In the genomic region with DNA sequence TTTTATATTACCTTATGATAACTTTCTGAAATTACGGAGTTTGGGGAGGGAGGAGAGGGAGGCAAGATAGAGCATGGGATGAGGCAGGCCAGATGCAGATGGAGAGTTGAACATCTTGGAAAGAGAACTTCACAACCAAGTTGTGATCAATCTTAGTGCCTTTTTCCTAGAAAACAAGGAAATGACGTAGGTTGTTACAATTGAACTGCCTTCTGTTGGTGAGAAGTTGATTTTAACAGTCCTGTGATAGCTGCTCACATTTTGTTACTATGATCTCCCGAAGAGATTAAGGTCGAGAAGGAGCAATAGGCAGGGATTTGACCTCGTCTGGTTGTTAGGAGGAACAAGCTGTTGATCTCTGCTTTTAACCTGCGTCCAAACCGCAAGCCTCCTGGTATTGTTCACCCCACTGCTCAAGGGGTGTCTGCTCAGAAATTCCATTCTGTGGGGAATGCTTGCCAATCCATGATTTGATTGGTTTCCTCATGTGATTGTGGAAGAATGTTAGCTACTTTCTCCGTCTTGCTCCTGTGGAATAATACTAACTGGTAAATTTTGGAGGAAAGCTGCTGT, we compare ENCODE assay signal across 17 cellular contexts. TPM values are rescaled to one million over a fixed set of nuclear protein-coding genes. Genes with fewer than 3 reads are reported as not detected.
A peak's percentile ranks its signal among the peaks of the same experiment; 100 is the strongest.
DNase-seq lines count a peak whose midpoint lies in the region; ATAC-seq and TF ChIP-seq lines count a peak whose summit lies in the region.
"Had no signal": no experiment of that assay in that cellular context is flagged by ENCODE, and none has a peak within 500 bp of the region (broad histone marks: within the 10 kb centered on the region; RNA-seq: fewer than 3 reads in every experiment).

No MANE protein-coding gene starts in this region.

- H3K27me3 ChIP-seq in body of pancreas = no peaks in the 10 kb centered on the region
- no peaks in the 10 kb centered on the region for H3K27me3 ChIP-seq in foreskin keratinocyte
- H3K27me3 ChIP-seq: BE2C had no signal

- intact Hi-C loops in body of pancreas (cut with DNase I) = no loop called here
- intact Hi-C loops in activated CD4-positive, alpha-beta T cell treated with anti-CD3 and anti-CD28 coated beads, Interleukin-2, amount 10 ng/mL, durations not matched to agents 24 days and 14 days (cut with micrococcal nuclease) = no loop called here

- no peak overlapping the region for H3K27ac ChIP-seq in body of pancreas
- H3K27ac ChIP-seq in foreskin keratinocyte = peak overlapping the region; percentile 85

- TF ChIP-seq POLR2A in body of pancreas (IDR thresholded peaks at IDR 0.05) = no peak

- H3K27ac Mint-ChIP-seq in activated CD4-positive, alpha-beta T cell treated with anti-CD3 and anti-CD28 coated beads, Interleukin-2, amount 10 ng/mL, durations not matched to agents 24 days and 14 days = no peak overlapping the region
- H3K27ac Mint-ChIP-seq: CD4-positive, CD25-positive, alpha-beta regulatory T cell had no signal

- no peaks in the 10 kb centered on the region for H3K9me3 ChIP-seq in body of pancreas
- H3K9me3 ChIP-seq: BE2C had no signal

- no peak overlapping the region for H3K4me3 Mint-ChIP-seq in activated CD4-positive, alpha-beta T cell treated with anti-CD3 and anti-CD28 coated beads, Interleukin-2, amount 10 ng/mL, durations not matched to agents 24 days and 14 days
- H3K4me3 Mint-ChIP-seq: CD4-positive, CD25-positive, alpha-beta regulatory T cell had no signal

- no peaks in the 10 kb centered on the region for H3K36me3 Mint-ChIP-seq in activated CD4-positive, alpha-beta T cell treated with anti-CD3 and anti-CD28 coated beads, Interleukin-2, amount 10 ng/mL, durations not matched to agents 24 days and 14 days (ENCODE audit: low read depth)
- H3K36me3 Mint-ChIP-seq: CD4-positive, CD25-positive, alpha-beta regulatory T cell had no signal

- H3K9me3 Mint-ChIP-seq in activated CD4-positive, alpha-beta T cell treated with anti-CD3 and anti-CD28 coated beads, Interleukin-2, amount 10 ng/mL, durations not matched to agents 24 days and 14 days = no peaks in the 10 kb centered on the region
- H3K9me3 Mint-ChIP-seq: CD4-positive, CD25-positive, alpha-beta regulatory T cell had no signal

- H3K4me3 ChIP-seq in AG10803 (ENCODE audit: low read length) (no peak overlapping the region), body of pancreas (no peak overlapping the region)
- H3K4me3 ChIP-seq: HAP-1 had no signal

- WGBS in body of pancreas, 2 donors = 61 to 70% methylated on average over 8 of the region's 8 CpGs

- peaks cover 11% of the 10 kb centered on the region for H3K4me1 Mint-ChIP-seq in activated CD4-positive, alpha-beta T cell treated with anti-CD3 and anti-CD28 coated beads, Interleukin-2, amount 10 ng/mL, durations not matched to agents 24 days and 14 days
- H3K4me1 Mint-ChIP-seq: CD4-positive, CD25-positive, alpha-beta regulatory T cell had no signal

- peak; percentile 4 for ATAC-seq in body of pancreas
- no peak for ATAC-seq in foreskin keratinocyte
- no peak for ATAC-seq in HG03196 (IDR thresholded peaks at IDR 0.05; ENCODE audit: unreplicated experiment)

- DNase-seq in AG10803 (ENCODE audit: low read depth) = peak; percentile 44
- DNase-seq in M059J (ENCODE audit: low read depth) = peak; percentile 56
- DNase-seq in body of pancreas = no peak
- DNase-seq in foreskin keratinocyte = peak in 1 of 2 donors; percentile 51
- no peak for DNase-seq in activated CD4-positive, alpha-beta T cell treated with anti-CD3 and anti-CD28 coated beads, Interleukin-2, amount 10 ng/mL, durations not matched to agents 24 days and 14 days
- DNase-seq in SHP77 treated with DMSO at 0.1 percent for 48 hours (lab: John Stamatoyannopoulos, UW) = no peak
- DNase-seq in NCI-H187 treated with DMSO at 0.1 percent for 48 hours (lab: John Stamatoyannopoulos, UW) = no peak
- DNase-seq: 8988T; BE2C; CD4-positive, CD25-positive, alpha-beta regulatory T cell; COR-L47; GDM1; NCI-H1105; NCI-H2081 treated with DMSO at 0.1 percent for 48 hours; SHP77 had no signal

- H3K27me3 Mint-ChIP-seq in activated CD4-positive, alpha-beta T cell treated with anti-CD3 and anti-CD28 coated beads, Interleukin-2, amount 10 ng/mL, durations not matched to agents 24 days and 14 days = peaks cover 3% of the 10 kb centered on the region
- H3K27me3 Mint-ChIP-seq: CD4-positive, CD25-positive, alpha-beta regulatory T cell had no signal

- no peaks in the 10 kb centered on the region for H3K4me1 ChIP-seq in body of pancreas
- H3K4me1 ChIP-seq in foreskin keratinocyte = peaks cover 31% of the 10 kb centered on the region
- H3K4me1 ChIP-seq: HAP-1 had no signal

- no peaks in the 10 kb centered on the region for H3K36me3 ChIP-seq in body of pancreas (replicated peaks in 1 of 2; ENCODE audit: insufficient read depth in 1 of 2, low read depth in 2 of 2)
- H3K36me3 ChIP-seq: BE2C, HAP-1 had no signal

- no peak for TF ChIP-seq CTCF in AG10803 (conservative IDR thresholded peaks at IDR 0.05; ENCODE audit: low read length)
- TF ChIP-seq CTCF in body of pancreas (IDR thresholded peaks at IDR 0.05) = no peak
- TF ChIP-seq CTCF in foreskin keratinocyte (conservative IDR thresholded peaks at IDR 0.05) = no peak

RNA-seq across cellular contexts. Expression of a gene that starts 35.1 kb away (rescaled TPM):
- 8.1 and 18.8 TPM in 2 replicates for total RNA-seq in M059J (2014; rRNA removed; shearing (Covaris generic))
- total RNA-seq in body of pancreas (1 to 10 TPM; 3.1 to 6.6 TPM), foreskin keratinocyte (3.2 TPM in 2 replicates)
- polyA plus RNA-seq in foreskin keratinocyte = 2.3 and 2.4 TPM in 2 replicates
- total RNA-seq in activated CD4-positive, alpha-beta T cell treated with anti-CD3 and anti-CD28 coated beads, Interleukin-2, amount 10 ng/mL, durations not matched to agents 24 days and 14 days = 86.9 and 91.9 TPM in 2 replicates

Comparison
In these comparisons a context has a peak if more than half of its experiments do, and no peak if none do; other contexts are left out.
1. DNase-seq: peak in AG10803 (single experiment) and M059J (single experiment); none in body of pancreas (0 of 4), activated CD4-positive, alpha-beta T cell treated with anti-CD3 and anti-CD28 coated beads, Interleukin-2, amount 10 ng/mL, durations not matched to agents 24 days and 14 days (single experiment), SHP77 treated with DMSO at 0.1 percent for 48 hours (single experiment) and NCI-H187 treated with DMSO at 0.1 percent for 48 hours (single experiment).